In genomic region chr2:65458999-65459398, GRCh38 we compare ENCODE assay signal across 21 cellular contexts. TPM values are rescaled to one million over a fixed set of nuclear protein-coding genes. Genes with fewer than 3 reads are reported as not detected.
DNase-seq lines count a peak whose midpoint lies in the region; ATAC-seq lines count a peak whose summit lies in the region.
"Had no signal": no experiment of that assay in that cellular context is flagged by ENCODE, and none has a peak within 500 bp of the region (broad histone marks: within the 10 kb centered on the region; RNA-seq: fewer than 3 reads in every experiment).

No MANE protein-coding gene starts in this region.

- H3K27ac ChIP-seq in mesodermal cell (ENCODE audit: low read depth, low read length, severe bottlenecking) = peak overlapping the region; percentile 87
- H3K27ac ChIP-seq: BLaER1 treated with 17β-estradiol and CSF1 and Interleukin-3, amounts not matched to agents 10 nM and 100 nM; heart left ventricle had no signal

- DNase-seq in COLO829 (ENCODE audit: low spot score) (peak; percentile 74), M059J (ENCODE audit: low read depth) (peak; percentile 53), brain pericyte (ENCODE audit: low read depth, low spot score) (peak; percentile 5), head of caudate nucleus (no peak), superior temporal gyrus (ENCODE audit: extremely low spot score) (no peak), NCI-H2196 treated with DMSO at 0.1 percent for 48 hours (lab: John Stamatoyannopoulos, UW; ENCODE audit: unreplicated experiment) (no peak)
- DNase-seq: activated naive CD4-positive, alpha-beta T cell; activated T-cell treated with anti-CD3 and anti-CD28 coated beads, Interleukin-2, amount 50 U/mL, for 24 hours; amygdala; cerebellar nuclear complex; GDM1; heart left ventricle; mucosa of descending colon; MV-4-11; NCI-H1694; NCI-H2227 treated with DMSO at 0.1 percent for 48 hours; stimulated activated CD4-positive, alpha-beta T cell treated with anti-CD3 and anti-CD28 coated beads, Interleukin-12 subunit alpha, Interleukin-12 subunit beta, amount 100 ng/mL, for 4 hours had no signal

- H3K4me3 ChIP-seq in mesodermal cell (ENCODE audit: extremely low read depth, insufficient read depth, low read length, poor library complexity, severe bottlenecking) = no peak overlapping the region
- H3K4me3 ChIP-seq: BLaER1 treated with 17β-estradiol and CSF1 and Interleukin-3, amounts not matched to agents 10 nM and 100 nM; heart left ventricle; K562; mucosa of descending colon had no signal

- peaks cover 17% of the 10 kb centered on the region for H3K4me1 ChIP-seq in mesodermal cell (ENCODE audit: control insufficient read depth, insufficient read depth, low read length, poor library complexity, severe bottlenecking)

- 39 to 51% methylated on average over 2 of the region's 3 CpGs for WGBS in mesodermal cell (ENCODE audit: insufficient coverage in 2 of 2), 2 experiments

- intact Hi-C loops in head of caudate nucleus (cut with DNase I) = no loop called here

- ATAC-seq in GM19467 (IDR thresholded peaks at IDR 0.05; ENCODE audit: unreplicated experiment) = no peak
- ATAC-seq: K562, mucosa of descending colon had no signal

- no peaks in the 10 kb centered on the region for H3K36me3 ChIP-seq in mesodermal cell (ENCODE audit: control insufficient read depth, insufficient read depth, low read length)
- H3K36me3 ChIP-seq: BLaER1 treated with 17β-estradiol and CSF1 and Interleukin-3, amounts not matched to agents 10 nM and 100 nM; heart left ventricle had no signal

- no peaks in the 10 kb centered on the region for H3K9me3 ChIP-seq in mesodermal cell (ENCODE audit: control insufficient read depth, low read length)
- H3K9me3 ChIP-seq: heart left ventricle, mucosa of descending colon had no signal

RNA-seq across cellular contexts. Expression of gene SPRED2, which starts 26.6 kb away (rescaled TPM):
- 5.1 and 11.6 TPM in 2 replicates for total RNA-seq in M059J (2014; rRNA removed; shearing (Covaris generic))
- polyA plus RNA-seq in mesodermal cell (2013, experiment 1 of 2) = 76.9 TPM
- 65.3 TPM for polyA plus RNA-seq in mesodermal cell (2013, experiment 2 of 2)

Comparison
In these comparisons a context has a peak if more than half of its experiments do, and no peak if none do; other contexts are left out.
1. DNase-seq: peak in COLO829 (single experiment), M059J (single experiment) and brain pericyte (single experiment); none in head of caudate nucleus (0 of 42), superior temporal gyrus (single experiment) and NCI-H2196 treated with DMSO at 0.1 percent for 48 hours (single experiment).